ENCODE assay signal across 8 cellular contexts in genomic region chr3:113745273-113746068, GRCh38. TPM values are rescaled to one million over a fixed set of nuclear protein-coding genes. Genes with fewer than 3 reads are reported as not detected.
DNase-seq lines count a peak whose midpoint lies in the region; ATAC-seq and TF ChIP-seq lines count a peak whose summit lies in the region.

No MANE protein-coding gene starts in this region.

- peaks cover 0 to 27% (median 9%) of the 10 kb centered on the region in 11 experiments; a peak in 7 of 22 replicates for H3K36me3 ChIP-seq in BLaER1 treated with 17β-estradiol and CSF1 and Interleukin-3, amounts not matched to agents 10 nM and 100 nM

- peak overlapping the region; percentile 89 to 99 (median 96) for H3K9ac ChIP-seq in BLaER1 treated with 17β-estradiol and CSF1 and Interleukin-3, amounts not matched to agents 10 nM and 100 nM

- DNase-seq in NCI-H774 (lab: John Stamatoyannopoulos, UW) = peak; percentile 17
- DNase-seq in activated CD4-positive, alpha-beta T cell treated with anti-CD3 and anti-CD28 coated beads, Interleukin-2, amount 50 U/mL, for 48 hours = peak; percentile 75 to 78
- DNase-seq in dorsolateral prefrontal cortex = peak in 8 of 10 donors; percentile 39 to 66 (median 46)
- DNase-seq in lower leg skin (ENCODE audit: low spot score in 2 of 2) = peak; percentile 90 to 94
- peak; percentile 51 to 72 (median 70) for DNase-seq in stimulated activated CD4-positive, alpha-beta T cell treated with anti-CD3 and anti-CD28 coated beads, TNF-alpha, amount 100 ng/mL, for 24 hours (ENCODE audit: low read depth in 3 of 3)

- TF ChIP-seq POLR2A in lower leg skin (IDR thresholded peaks at IDR 0.05) = peak in 1 of 2 donors; percentile 21

- ATAC-seq in GM19452 (IDR thresholded peaks at IDR 0.05; ENCODE audit: unreplicated experiment) (peak; percentile 52), HG03575 (IDR thresholded peaks at IDR 0.05; ENCODE audit: extremely low read depth, insufficient number of reproducible peaks, low FRiP score, unreplicated experiment) (peak; percentile 41)

- intact Hi-C loops in dorsolateral prefrontal cortex (cut with DNase I) (loop anchor here (1.0 to 5.0 kb wide), 6 partner anchors 49 to 1183 kb away; partner anchors contain the start of genes CCDC191 (in 2 of the 2), QTRT2 (in 2 of the 2), USF3 (in 2 of the 2) and ATG3 (in 1 of the 2)), lower leg skin (cut with DNase I; ENCODE audit: low total_unique reads) (no loop called here)

- peak overlapping the region; percentile 96 to 100 (median 98) for H3K27ac ChIP-seq in BLaER1 treated with 17β-estradiol and CSF1 and Interleukin-3, amounts not matched to agents 10 nM and 100 nM
- H3K27ac ChIP-seq in dorsolateral prefrontal cortex = peak overlapping the region; percentile 92 to 100 (median 100)

- H3K27me3 ChIP-seq in BLaER1 treated with 17β-estradiol and CSF1 and Interleukin-3, amounts not matched to agents 10 nM and 100 nM = no peaks in the 10 kb centered on the region
- no peaks in the 10 kb centered on the region for H3K27me3 ChIP-seq in dorsolateral prefrontal cortex

- peaks cover 43 to 67% (median 59%) of the 10 kb centered on the region in 10 experiments for H3K4me1 ChIP-seq in BLaER1 treated with 17β-estradiol and CSF1 and Interleukin-3, amounts not matched to agents 10 nM and 100 nM

- H3K9me3 ChIP-seq in BLaER1 treated with 17β-estradiol and CSF1 and Interleukin-3, amounts not matched to agents 10 nM and 100 nM (replicated peaks in 1 of 11) = no peaks in the 10 kb centered on the region

- TF ChIP-seq CTCF in dorsolateral prefrontal cortex (IDR thresholded peaks at IDR 0.05 in 54 of 56, conservative IDR thresholded peaks at IDR 0.05 in 2 of 56; ENCODE audit: low read depth in 1 of 56, partially characterized antibody in 56 of 56) (peak in 52 of 56 donors; percentile 37 to 79 (median 60)), lower leg skin (IDR thresholded peaks at IDR 0.05) (no peak)

- 1% methylated on average over 39 to 42 of the region's 49 CpGs for WGBS in lower leg skin, 2 donors

- H3K4me3 ChIP-seq in BLaER1 treated with 17β-estradiol and CSF1 and Interleukin-3, amounts not matched to agents 10 nM and 100 nM = peak overlapping the region; percentile 73 to 97 (median 88)
- H3K4me3 ChIP-seq in dorsolateral prefrontal cortex (peak overlapping the region; percentile 67 to 99 (median 91)), lower leg skin (ENCODE audit: low read depth, poor library complexity, severe bottlenecking) (peak overlapping the region; percentile 75)

- H3K4me2 ChIP-seq in BLaER1 treated with 17β-estradiol and CSF1 and Interleukin-3, amounts not matched to agents 10 nM and 100 nM = peak overlapping the region; percentile 84 to 99 (median 90)

- peaks cover 45 to 68% (median 46%) of the 10 kb centered on the region in 11 experiments; a peak in 21 of 22 replicates for H4K20me1 ChIP-seq in BLaER1 treated with 17β-estradiol and CSF1 and Interleukin-3, amounts not matched to agents 10 nM and 100 nM

RNA-seq across cellular contexts. Expression of gene NAA50, which starts 0.6 kb away (rescaled TPM):
- total RNA-seq in dorsolateral prefrontal cortex = 10 to 100 TPM; 41.3 to 97.5 (median 66.1) TPM
- total RNA-seq in lower leg skin = 100 to 1,000 TPM; 125 to 181 (median 138) TPM

RNA-seq across cellular contexts. Expression of gene ATP6V1A, which starts 1.4 kb away (rescaled TPM):
- total RNA-seq in dorsolateral prefrontal cortex (100 to 1,000 TPM in 119 of 120 experiments, 10 to 100 TPM in 1; 96.1 to 431 (median 300) TPM), lower leg skin (10 to 100 TPM; 41.7 to 77.0 (median 62.7) TPM)

RNA-seq across cellular contexts. Expression of gene USF3, which starts 49.0 kb away (rescaled TPM):
- total RNA-seq in dorsolateral prefrontal cortex (10 to 100 TPM; 15.8 to 28.6 (median 23.4) TPM), lower leg skin (10 to 100 TPM; 21.8 to 26.6 (median 24.1) TPM)

Comparison
In these comparisons a context has a peak if more than half of its experiments do, and no peak if none do; other contexts are left out.
1. Peak in every context shown above with its lines: DNase-seq, ATAC-seq, H3K4me3 ChIP-seq and H3K27ac ChIP-seq.
2. DNase-seq: peak in every context shown above with its lines; median percentile 92 in lower leg skin; 76 in activated CD4-positive, alpha-beta T cell treated with anti-CD3 and anti-CD28 coated beads, Interleukin-2, amount 50 U/mL, for 48 hours; 70 in stimulated activated CD4-positive, alpha-beta T cell treated with anti-CD3 and anti-CD28 coated beads, TNF-alpha, amount 100 ng/mL, for 24 hours; 46 in dorsolateral prefrontal cortex; 17 in NCI-H774.
3. CTCF ChIP-seq: peak in dorsolateral prefrontal cortex (52 of 56); none in lower leg skin (0 of 3).